In the genomic region with DNA sequence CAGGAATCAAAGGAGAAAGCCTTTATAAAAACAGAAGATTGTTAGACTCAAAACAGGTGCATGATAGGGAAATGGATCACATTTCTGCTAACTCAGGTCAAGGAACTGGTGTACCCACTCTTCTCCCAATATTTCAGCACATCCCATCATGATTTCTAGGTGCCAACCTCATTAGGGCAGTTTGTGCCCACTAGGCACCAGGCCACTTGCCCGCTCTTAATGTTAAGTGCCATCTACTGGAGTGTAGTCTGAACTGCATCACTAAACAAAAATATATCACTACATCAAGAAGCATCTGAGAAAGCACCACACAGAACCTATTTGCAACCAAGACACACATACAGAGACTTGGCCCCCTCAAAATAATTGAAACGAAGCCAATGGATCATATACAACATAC, we compare ENCODE assay signal across 13 cellular contexts.
A peak's percentile ranks its signal among the peaks of the same experiment; 100 is the strongest.
DNase-seq lines count a peak whose midpoint lies in the region; ATAC-seq, FAIRE-seq and TF ChIP-seq lines count a peak whose summit lies in the region.
"Had no signal": no experiment of that assay in that cellular context is flagged by ENCODE, and none has a peak within 500 bp of the region (broad histone marks: within the 10 kb centered on the region; RNA-seq: fewer than 3 reads in every experiment).

No MANE protein-coding gene starts in this region.

- H3K4me2 ChIP-seq in Karpas-422 (ENCODE audit: low read depth, low read length, poor library complexity, severe bottlenecking) = no peak overlapping the region
- H3K4me2 ChIP-seq in GM12878 (ENCODE audit: control insufficient read depth, insufficient read depth) = no peak overlapping the region
- H3K4me2 ChIP-seq in neural progenitor cell = no peak overlapping the region
- H3K4me2 ChIP-seq: A549 had no signal

- CTCF ChIA-PET in GM12878 (lab: Yijun Ruan, JAX) = no interaction called here

- H2AFZ ChIP-seq in Karpas-422 (ENCODE audit: low read length) (no peak overlapping the region), GM12878 (ENCODE audit: control insufficient read depth, low read depth, low read length) (no peak overlapping the region), neural progenitor cell (replicated peaks) (no peak overlapping the region)

- no peaks in the 10 kb centered on the region for H3F3A ChIP-seq in neural progenitor cell (ENCODE audit: low read depth)

- no peak overlapping the region for H3K9ac ChIP-seq in Karpas-422 (ENCODE audit: low read length)
- no peak overlapping the region for H3K9ac ChIP-seq in GM12878 (ENCODE audit: control insufficient read depth, insufficient read depth, low read length)
- no peak overlapping the region for H3K9ac ChIP-seq in neural progenitor cell

- TF ChIP-seq CTCF in GM12878 (IDR thresholded peaks at IDR 0.05 in 2 of 3, conservative IDR thresholded peaks at IDR 0.05 in 1 of 3; ENCODE audit: control insufficient read depth in 2 of 3, extremely low read depth in 1 of 3, insufficient read depth in 1 of 3, low read depth in 3 of 3, low read length in 3 of 3) (peak in 2 of 3 experiments; percentile 12 to 35; a peak in 1 of 6 replicates), neural progenitor cell (IDR thresholded peaks at IDR 0.05) (peak; percentile 38)

- TF ChIP-seq EP300 in GM12878 (IDR thresholded peaks at IDR 0.05; ENCODE audit: borderline replicate concordance in 1 of 2, control insufficient read depth in 1 of 2, low read depth in 2 of 2, low read length in 2 of 2) = no peak

- 29% methylated on average over 2 of the region's 2 CpGs for WGBS in GM12878 (ENCODE audit: insufficient coverage, insufficient replicate concordance, low lambda C conversion rate, missing lambda C conversion rate)

- H3K27me3 Mint-ChIP-seq in neural progenitor cell (ENCODE audit: insufficient read depth, low read depth) = no peaks in the 10 kb centered on the region

- H3K36me3 ChIP-seq in Karpas-422 (ENCODE audit: insufficient read depth, low read length) = no peaks in the 10 kb centered on the region
- H3K36me3 ChIP-seq in GM12878 (ENCODE audit: control insufficient read depth in 2 of 2, insufficient read depth in 2 of 2, low read length in 1 of 2) = no peaks in the 10 kb centered on the region
- H3K36me3 ChIP-seq in neural progenitor cell = no peaks in the 10 kb centered on the region
- H3K36me3 ChIP-seq: lower lobe of right lung had no signal

- intact Hi-C loops in GM12878 (cut with micrococcal nuclease; ENCODE audit: unreplicated experiment) = loop anchor here (1.0 kb wide), 1 partner anchor 1050 kb away; no protein-coding TSS in a partner anchor

- H4K20me1 ChIP-seq in Karpas-422 (ENCODE audit: insufficient read depth, low read depth, low read length) (no peaks in the 10 kb centered on the region), GM12878 (ENCODE audit: control insufficient read depth, insufficient read depth) (no peaks in the 10 kb centered on the region), neural progenitor cell (ENCODE audit: low read depth) (no peaks in the 10 kb centered on the region)

- peak; percentile 67 for ATAC-seq in GM12878
- ATAC-seq in activated naive CD4-positive, alpha-beta T cell treated with anti-CD3 and anti-CD28 coated beads, Interleukin-2, amount 50 U/mL, for 72 hours = no peak
- ATAC-seq: A549 had no signal

- no peak for FAIRE-seq in GM12878 (lab: Jason Lieb, UNC)
- FAIRE-seq: A549, TTC549 had no signal

- H3K27me3 ChIP-seq in Karpas-422 (ENCODE audit: low read length) = no peaks in the 10 kb centered on the region
- H3K27me3 ChIP-seq in GM12878 (replicated peaks in 1 of 2; ENCODE audit: control insufficient read depth in 2 of 2, insufficient read depth in 2 of 2, low read length in 1 of 2) = no peaks in the 10 kb centered on the region
- H3K27me3 ChIP-seq in neural progenitor cell = no peaks in the 10 kb centered on the region

- no peaks in the 10 kb centered on the region for H3K4me1 Mint-ChIP-seq in neural progenitor cell

- TF ChIP-seq RAD21 in GM12878 (IDR thresholded peaks at IDR 0.05; ENCODE audit: insufficient read depth, low read depth, low read length) = peak; percentile 25; the same call in 1 of the 2 replicates

- no peak overlapping the region for H3K27ac Mint-ChIP-seq in neural progenitor cell
- H3K27ac Mint-ChIP-seq in activated naive CD4-positive, alpha-beta T cell treated with anti-CD3 and anti-CD28 coated beads, Interleukin-2, amount 50 U/mL, for 72 hours = no peak overlapping the region

- SMC1A ChIA-PET in GM12878 (lab: Charles Lee; ENCODE audit: uncharacterized antibody, unreplicated experiment) = no interaction called here

- RAD21 ChIA-PET in GM12878 (lab: Charles Lee; ENCODE audit: unreplicated experiment) = no interaction called here

- no peaks in the 10 kb centered on the region for H3K4me1 ChIP-seq in Karpas-422 (ENCODE audit: low read length)
- no peaks in the 10 kb centered on the region for H3K4me1 ChIP-seq in GM12878 (ENCODE audit: control insufficient read depth, insufficient read depth, low read length)
- no peaks in the 10 kb centered on the region for H3K4me1 ChIP-seq in neural progenitor cell
- H3K4me1 ChIP-seq: A549, lower lobe of right lung had no signal

- H3K9me2 ChIP-seq in Karpas-422 (replicated peaks; ENCODE audit: insufficient read depth, low read length) = no peaks in the 10 kb centered on the region

- no peaks in the 10 kb centered on the region for H3K36me3 Mint-ChIP-seq in neural progenitor cell
- H3K36me3 Mint-ChIP-seq in activated naive CD4-positive, alpha-beta T cell treated with anti-CD3 and anti-CD28 coated beads, Interleukin-2, amount 50 U/mL, for 72 hours = peaks cover 0 to 18% of the 10 kb centered on the region in 2 donors

- H3K9me3 Mint-ChIP-seq in neural progenitor cell = peaks cover 11% of the 10 kb centered on the region
- H3K9me3 Mint-ChIP-seq in activated naive CD4-positive, alpha-beta T cell treated with anti-CD3 and anti-CD28 coated beads, Interleukin-2, amount 50 U/mL, for 72 hours = peaks cover 26 to 39% of the 10 kb centered on the region in 2 donors

- H3K9me3 ChIP-seq in Karpas-422 (ENCODE audit: low read length) (peaks cover 23% of the 10 kb centered on the region), GM12878 (replicated peaks; ENCODE audit: control insufficient read depth, insufficient read depth, low read length) (no peaks in the 10 kb centered on the region), neural progenitor cell (ENCODE audit: low read depth) (no peaks in the 10 kb centered on the region)
- H3K9me3 ChIP-seq: A549 had no signal

- in situ Hi-C loops in GM12878 (cut with MboI) = no loop called here

- H3K27ac ChIP-seq in Karpas-422 (ENCODE audit: low read length) (no peak overlapping the region), GM12878 (ENCODE audit: control insufficient read depth, insufficient read depth) (no peak overlapping the region), neural progenitor cell (no peak overlapping the region)
- H3K27ac ChIP-seq: A549, lower lobe of right lung had no signal

- TF ChIP-seq POLR2A in GM12878 (IDR thresholded peaks at IDR 0.05; ENCODE audit: low read depth, low read length) = no peak

- no peak overlapping the region for H3K4me3 ChIP-seq in Karpas-422 (ENCODE audit: low read length)
- no peak overlapping the region for H3K4me3 ChIP-seq in GM12878
- H3K4me3 ChIP-seq in neural progenitor cell = no peak overlapping the region
- H3K4me3 ChIP-seq: A549, lower lobe of right lung had no signal

- H3K4me3 Mint-ChIP-seq in neural progenitor cell = no peak overlapping the region

- POLR2A ChIA-PET in GM12878 (lab: Charles Lee) = no interaction called here

- DNase-seq in DMS53 (lab: John Stamatoyannopoulos, UW) = peak; percentile 41
- no peak for DNase-seq in DMS53 treated with DMSO at 0.1 percent for 48 hours (lab: John Stamatoyannopoulos, UW; ENCODE audit: unreplicated experiment)
- DNase-seq in Karpas-422 = peak; percentile 48
- DNase-seq in GM12878 (ENCODE audit: low read depth, low spot score) = no peak
- no peak for DNase-seq in neural progenitor cell (ENCODE audit: low spot score)
- DNase-seq in COLO829 (ENCODE audit: low spot score) = no peak
- DNase-seq in GF-D8 (lab: John Stamatoyannopoulos, UW) = no peak
- DNase-seq in activated naive CD4-positive, alpha-beta T cell treated with anti-CD3 and anti-CD28 coated beads, Interleukin-2, amount 50 U/mL, for 72 hours (ENCODE audit: low spot score in 2 of 2) = no peak
- DNase-seq: activated effector memory CD4-positive, alpha-beta T cell treated with Interleukin-2 at 50 U/mL for 16 hours; lower lobe of right lung; NCI-H446 had no signal

- no TSS peak for BruUV-seq in GM12878 (replicated peaks; lab: Mats Ljungman, UMichigan)

- H3K79me2 ChIP-seq in Karpas-422 (ENCODE audit: low read length) (no peaks in the 10 kb centered on the region), GM12878 (ENCODE audit: control insufficient read depth, insufficient read depth, low read length) (no peaks in the 10 kb centered on the region), neural progenitor cell (ENCODE audit: low read depth) (no peaks in the 10 kb centered on the region)

TF ChIP-seq in GM12878, 131 proteins besides CTCF, POLR2A, EP300 and RAD21:
- no peak for TF ChIP-seq YY1 (IDR thresholded peaks at IDR 0.05; ENCODE audit: low read depth, low read length)
- TF ChIP-seq RELA (IDR thresholded peaks at IDR 0.05; ENCODE audit: borderline replicate concordance, partially characterized antibody) = no peak
- TF ChIP-seq, protein P1, sequence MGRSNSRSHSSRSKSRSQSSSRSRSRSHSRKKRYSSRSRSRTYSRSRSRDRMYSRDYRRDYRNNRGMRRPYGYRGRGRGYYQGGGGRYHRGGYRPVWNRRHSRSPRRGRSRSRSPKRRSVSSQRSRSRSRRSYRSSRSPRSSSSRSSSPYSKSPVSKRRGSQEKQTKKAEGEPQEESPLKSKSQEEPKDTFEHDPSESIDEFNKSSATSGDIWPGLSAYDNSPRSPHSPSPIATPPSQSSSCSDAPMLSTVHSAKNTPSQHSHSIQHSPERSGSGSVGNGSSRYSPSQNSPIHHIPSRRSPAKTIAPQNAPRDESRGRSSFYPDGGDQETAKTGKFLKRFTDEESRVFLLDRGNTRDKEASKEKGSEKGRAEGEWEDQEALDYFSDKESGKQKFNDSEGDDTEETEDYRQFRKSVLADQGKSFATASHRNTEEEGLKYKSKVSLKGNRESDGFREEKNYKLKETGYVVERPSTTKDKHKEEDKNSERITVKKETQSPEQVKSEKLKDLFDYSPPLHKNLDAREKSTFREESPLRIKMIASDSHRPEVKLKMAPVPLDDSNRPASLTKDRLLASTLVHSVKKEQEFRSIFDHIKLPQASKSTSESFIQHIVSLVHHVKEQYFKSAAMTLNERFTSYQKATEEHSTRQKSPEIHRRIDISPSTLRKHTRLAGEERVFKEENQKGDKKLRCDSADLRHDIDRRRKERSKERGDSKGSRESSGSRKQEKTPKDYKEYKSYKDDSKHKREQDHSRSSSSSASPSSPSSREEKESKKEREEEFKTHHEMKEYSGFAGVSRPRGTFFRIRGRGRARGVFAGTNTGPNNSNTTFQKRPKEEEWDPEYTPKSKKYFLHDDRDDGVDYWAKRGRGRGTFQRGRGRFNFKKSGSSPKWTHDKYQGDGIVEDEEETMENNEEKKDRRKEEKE (IDR thresholded peaks at IDR 0.05) = no peak
- peak; percentile 9; the same call in 1 of the 2 replicates for TF ChIP-seq SMC3 (IDR thresholded peaks at IDR 0.05; ENCODE audit: borderline replicate concordance, low read length)

Comparison
In these comparisons a context has a peak if more than half of its experiments do, and no peak if none do; other contexts are left out.
1. DNase-seq: peak in DMS53 (single experiment) and Karpas-422 (single experiment); none in DMS53 treated with DMSO at 0.1 percent for 48 hours (single experiment), GM12878 (single experiment), neural progenitor cell (single experiment), COLO829 (single experiment), GF-D8 (single experiment) and activated naive CD4-positive, alpha-beta T cell treated with anti-CD3 and anti-CD28 coated beads, Interleukin-2, amount 50 U/mL, for 72 hours (0 of 2).